ENCODE assay signal across 1 cellular context in genomic region chr2:100882645-100883613, GRCh38.
TF ChIP-seq lines count a peak whose summit lies in the region.

No MANE protein-coding gene starts in this region.

TF ChIP-seq in HepG2, 621 proteins besides CTCF, POLR2A, EP300 and RAD21 (continued from another document and continues in another):
- peak; percentile 66; the same call in 1 of the 2 replicates for TF ChIP-seq ZNF414 (CRISPR knock-in tag; IDR thresholded peaks at IDR 0.05)
- TF ChIP-seq AGO2 (optimal IDR thresholded peaks at IDR 0.05; ENCODE audit: low read depth, low read length): no peak
- no peak for TF ChIP-seq ATF5 (CRISPR knock-in tag; IDR thresholded peaks at IDR 0.05; ENCODE audit: low read depth)
- no peak for TF ChIP-seq STAG1 (CRISPR knock-in tag; IDR thresholded peaks at IDR 0.05)
- no peak for TF ChIP-seq NKX3-1 (CRISPR knock-in tag; IDR thresholded peaks at IDR 0.05)
- no peak for TF ChIP-seq NFIB (CRISPR knock-in tag; IDR thresholded peaks at IDR 0.05; ENCODE audit: borderline replicate concordance)
- TF ChIP-seq KMT2B (CRISPR knock-in tag; IDR thresholded peaks at IDR 0.05): no peak
- 0 out of 2 replicates have a peak, but pooled peaks have one; percentile 2 for TF ChIP-seq MAZ (IDR thresholded peaks at IDR 0.05; ENCODE audit: borderline replicate concordance, low read depth, low read length)
- 0 out of 2 replicates have a peak, but pooled peaks have one; percentile 9 for TF ChIP-seq MAZ (CRISPR knock-in tag; IDR thresholded peaks at IDR 0.05; ENCODE audit: low read depth)
- 0 out of 2 replicates have a peak, but pooled peaks have one; percentile 25 for TF ChIP-seq MYPOP (CRISPR knock-in tag; IDR thresholded peaks at IDR 0.05)
- TF ChIP-seq ZNF3 (CRISPR knock-in tag; IDR thresholded peaks at IDR 0.05): no peak
- TF ChIP-seq ZNF567 (CRISPR knock-in tag; IDR thresholded peaks at IDR 0.05; ENCODE audit: borderline replicate concordance): no peak
- TF ChIP-seq, protein P1, sequence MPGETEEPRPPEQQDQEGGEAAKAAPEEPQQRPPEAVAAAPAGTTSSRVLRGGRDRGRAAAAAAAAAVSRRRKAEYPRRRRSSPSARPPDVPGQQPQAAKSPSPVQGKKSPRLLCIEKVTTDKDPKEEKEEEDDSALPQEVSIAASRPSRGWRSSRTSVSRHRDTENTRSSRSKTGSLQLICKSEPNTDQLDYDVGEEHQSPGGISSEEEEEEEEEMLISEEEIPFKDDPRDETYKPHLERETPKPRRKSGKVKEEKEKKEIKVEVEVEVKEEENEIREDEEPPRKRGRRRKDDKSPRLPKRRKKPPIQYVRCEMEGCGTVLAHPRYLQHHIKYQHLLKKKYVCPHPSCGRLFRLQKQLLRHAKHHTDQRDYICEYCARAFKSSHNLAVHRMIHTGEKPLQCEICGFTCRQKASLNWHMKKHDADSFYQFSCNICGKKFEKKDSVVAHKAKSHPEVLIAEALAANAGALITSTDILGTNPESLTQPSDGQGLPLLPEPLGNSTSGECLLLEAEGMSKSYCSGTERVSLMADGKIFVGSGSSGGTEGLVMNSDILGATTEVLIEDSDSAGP (CRISPR knock-in tag; IDR thresholded peaks at IDR 0.05; ENCODE audit: borderline replicate concordance): 0 out of 2 replicates have a peak, but pooled peaks have one; percentile 44
- no peak for TF ChIP-seq ZNF678 (CRISPR knock-in tag; IDR thresholded peaks at IDR 0.05)
- TF ChIP-seq ZNF160 (CRISPR knock-in tag; IDR thresholded peaks at IDR 0.05): no peak
- TF ChIP-seq ZFY (CRISPR knock-in tag; IDR thresholded peaks at IDR 0.05): no peak
- no peak for TF ChIP-seq ZNF720 (CRISPR knock-in tag; IDR thresholded peaks at IDR 0.05)
- peak; percentile 53; the same call in 1 of the 2 replicates for TF ChIP-seq PHF21A (CRISPR knock-in tag; IDR thresholded peaks at IDR 0.05)
- no peak for TF ChIP-seq ZNF839 (CRISPR knock-in tag; IDR thresholded peaks at IDR 0.05; ENCODE audit: borderline replicate concordance)
- TF ChIP-seq ZNF777 (CRISPR knock-in tag; IDR thresholded peaks at IDR 0.05): no peak
- TF ChIP-seq ARID2 (CRISPR knock-in tag; IDR thresholded peaks at IDR 0.05; ENCODE audit: borderline replicate concordance): 0 out of 2 replicates have a peak, but pooled peaks have one; percentile 27
- TF ChIP-seq RBAK (CRISPR knock-in tag; IDR thresholded peaks at IDR 0.05): no peak
- TF ChIP-seq ZFP82 (CRISPR knock-in tag; IDR thresholded peaks at IDR 0.05; ENCODE audit: borderline replicate concordance): no peak
- TF ChIP-seq ZNF292 (CRISPR knock-in tag; IDR thresholded peaks at IDR 0.05; ENCODE audit: borderline replicate concordance, low read depth): 0 out of 2 replicates have a peak, but pooled peaks have one; percentile 69
- TF ChIP-seq, protein P2, sequence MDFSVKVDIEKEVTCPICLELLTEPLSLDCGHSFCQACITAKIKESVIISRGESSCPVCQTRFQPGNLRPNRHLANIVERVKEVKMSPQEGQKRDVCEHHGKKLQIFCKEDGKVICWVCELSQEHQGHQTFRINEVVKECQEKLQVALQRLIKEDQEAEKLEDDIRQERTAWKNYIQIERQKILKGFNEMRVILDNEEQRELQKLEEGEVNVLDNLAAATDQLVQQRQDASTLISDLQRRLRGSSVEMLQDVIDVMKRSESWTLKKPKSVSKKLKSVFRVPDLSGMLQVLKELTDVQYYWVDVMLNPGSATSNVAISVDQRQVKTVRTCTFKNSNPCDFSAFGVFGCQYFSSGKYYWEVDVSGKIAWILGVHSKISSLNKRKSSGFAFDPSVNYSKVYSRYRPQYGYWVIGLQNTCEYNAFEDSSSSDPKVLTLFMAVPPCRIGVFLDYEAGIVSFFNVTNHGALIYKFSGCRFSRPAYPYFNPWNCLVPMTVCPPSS (IDR thresholded peaks at IDR 0.05): no peak
- no peak for TF ChIP-seq SRSF4 (IDR thresholded peaks at IDR 0.05; ENCODE audit: low read depth, low read length, poor library complexity, severe bottlenecking)
- no peak for TF ChIP-seq ZNF724P (CRISPR knock-in tag; IDR thresholded peaks at IDR 0.05; ENCODE audit: borderline replicate concordance)
- TF ChIP-seq PLRG1 (conservative IDR thresholded peaks at IDR 0.05): no peak
- TF ChIP-seq, protein P3, sequence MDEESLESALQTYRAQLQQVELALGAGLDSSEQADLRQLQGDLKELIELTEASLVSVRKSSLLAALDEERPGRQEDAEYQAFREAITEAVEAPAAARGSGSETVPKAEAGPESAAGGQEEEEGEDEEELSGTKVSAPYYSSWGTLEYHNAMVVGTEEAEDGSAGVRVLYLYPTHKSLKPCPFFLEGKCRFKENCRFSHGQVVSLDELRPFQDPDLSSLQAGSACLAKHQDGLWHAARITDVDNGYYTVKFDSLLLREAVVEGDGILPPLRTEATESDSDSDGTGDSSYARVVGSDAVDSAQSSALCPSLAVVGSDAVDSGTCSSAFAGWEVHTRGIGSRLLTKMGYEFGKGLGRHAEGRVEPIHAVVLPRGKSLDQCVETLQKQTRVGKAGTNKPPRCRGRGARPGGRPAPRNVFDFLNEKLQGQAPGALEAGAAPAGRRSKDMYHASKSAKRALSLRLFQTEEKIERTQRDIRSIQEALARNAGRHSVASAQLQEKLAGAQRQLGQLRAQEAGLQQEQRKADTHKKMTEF (CRISPR knock-in tag; IDR thresholded peaks at IDR 0.05): peak; percentile 94
- no peak for TF ChIP-seq CBX2 (IDR thresholded peaks at IDR 0.05; ENCODE audit: low read depth, low read length)
- TF ChIP-seq CBX2 (CRISPR knock-in tag; IDR thresholded peaks at IDR 0.05; ENCODE audit: low read depth): no peak
- TF ChIP-seq YY1 (IDR thresholded peaks at IDR 0.05; ENCODE audit: insufficient read depth, insufficient replicate concordance, low read depth, low read length): no peak
- TF ChIP-seq ZBTB38 (CRISPR knock-in tag; IDR thresholded peaks at IDR 0.05): peak; percentile 61; the same call in 1 of the 2 replicates
- TF ChIP-seq ZNF407 (CRISPR knock-in tag; IDR thresholded peaks at IDR 0.05; ENCODE audit: not compliant biosample characterization): no peak
- TF ChIP-seq ZNF772 (CRISPR knock-in tag; IDR thresholded peaks at IDR 0.05): peak; percentile 45; the same call in 1 of the 2 replicates
- TF ChIP-seq, protein P4, sequence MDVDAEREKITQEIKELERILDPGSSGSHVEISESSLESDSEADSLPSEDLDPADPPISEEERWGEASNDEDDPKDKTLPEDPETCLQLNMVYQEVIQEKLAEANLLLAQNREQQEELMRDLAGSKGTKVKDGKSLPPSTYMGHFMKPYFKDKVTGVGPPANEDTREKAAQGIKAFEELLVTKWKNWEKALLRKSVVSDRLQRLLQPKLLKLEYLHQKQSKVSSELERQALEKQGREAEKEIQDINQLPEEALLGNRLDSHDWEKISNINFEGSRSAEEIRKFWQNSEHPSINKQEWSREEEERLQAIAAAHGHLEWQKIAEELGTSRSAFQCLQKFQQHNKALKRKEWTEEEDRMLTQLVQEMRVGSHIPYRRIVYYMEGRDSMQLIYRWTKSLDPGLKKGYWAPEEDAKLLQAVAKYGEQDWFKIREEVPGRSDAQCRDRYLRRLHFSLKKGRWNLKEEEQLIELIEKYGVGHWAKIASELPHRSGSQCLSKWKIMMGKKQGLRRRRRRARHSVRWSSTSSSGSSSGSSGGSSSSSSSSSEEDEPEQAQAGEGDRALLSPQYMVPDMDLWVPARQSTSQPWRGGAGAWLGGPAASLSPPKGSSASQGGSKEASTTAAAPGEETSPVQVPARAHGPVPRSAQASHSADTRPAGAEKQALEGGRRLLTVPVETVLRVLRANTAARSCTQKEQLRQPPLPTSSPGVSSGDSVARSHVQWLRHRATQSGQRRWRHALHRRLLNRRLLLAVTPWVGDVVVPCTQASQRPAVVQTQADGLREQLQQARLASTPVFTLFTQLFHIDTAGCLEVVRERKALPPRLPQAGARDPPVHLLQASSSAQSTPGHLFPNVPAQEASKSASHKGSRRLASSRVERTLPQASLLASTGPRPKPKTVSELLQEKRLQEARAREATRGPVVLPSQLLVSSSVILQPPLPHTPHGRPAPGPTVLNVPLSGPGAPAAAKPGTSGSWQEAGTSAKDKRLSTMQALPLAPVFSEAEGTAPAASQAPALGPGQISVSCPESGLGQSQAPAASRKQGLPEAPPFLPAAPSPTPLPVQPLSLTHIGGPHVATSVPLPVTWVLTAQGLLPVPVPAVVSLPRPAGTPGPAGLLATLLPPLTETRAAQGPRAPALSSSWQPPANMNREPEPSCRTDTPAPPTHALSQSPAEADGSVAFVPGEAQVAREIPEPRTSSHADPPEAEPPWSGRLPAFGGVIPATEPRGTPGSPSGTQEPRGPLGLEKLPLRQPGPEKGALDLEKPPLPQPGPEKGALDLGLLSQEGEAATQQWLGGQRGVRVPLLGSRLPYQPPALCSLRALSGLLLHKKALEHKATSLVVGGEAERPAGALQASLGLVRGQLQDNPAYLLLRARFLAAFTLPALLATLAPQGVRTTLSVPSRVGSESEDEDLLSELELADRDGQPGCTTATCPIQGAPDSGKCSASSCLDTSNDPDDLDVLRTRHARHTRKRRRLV (CRISPR knock-in tag; IDR thresholded peaks at IDR 0.05): no peak
- no peak for TF ChIP-seq ZBTB8A (CRISPR knock-in tag; IDR thresholded peaks at IDR 0.05; ENCODE audit: borderline replicate concordance, low read depth)
- TF ChIP-seq ZNF460 (CRISPR knock-in tag; IDR thresholded peaks at IDR 0.05; ENCODE audit: borderline replicate concordance): no peak
- peak; percentile 75 for TF ChIP-seq BHLHE40 (IDR thresholded peaks at IDR 0.05; ENCODE audit: low read length)
- TF ChIP-seq WIZ (CRISPR knock-in tag; IDR thresholded peaks at IDR 0.05): no peak
- TF ChIP-seq TGIF2 (CRISPR knock-in tag; IDR thresholded peaks at IDR 0.05): peak; percentile 88
- TF ChIP-seq ZSCAN31 (CRISPR knock-in tag; IDR thresholded peaks at IDR 0.05; ENCODE audit: low read depth): no peak
- no peak for TF ChIP-seq ZNF7 (CRISPR knock-in tag; IDR thresholded peaks at IDR 0.05)
- TF ChIP-seq RCOR2 (CRISPR knock-in tag; IDR thresholded peaks at IDR 0.05): peak; percentile 96
- peak; percentile 65; the same call in 1 of the 2 replicates for TF ChIP-seq CEBPB (IDR thresholded peaks at IDR 0.05; ENCODE audit: borderline replicate concordance, low read depth, low read length)
- 0 out of 2 replicates have a peak, but pooled peaks have one; percentile 48 for TF ChIP-seq ZFP1 (CRISPR knock-in tag; IDR thresholded peaks at IDR 0.05)
